16 cellular contexts compared by ENCODE assay signal in the genomic region with DNA sequence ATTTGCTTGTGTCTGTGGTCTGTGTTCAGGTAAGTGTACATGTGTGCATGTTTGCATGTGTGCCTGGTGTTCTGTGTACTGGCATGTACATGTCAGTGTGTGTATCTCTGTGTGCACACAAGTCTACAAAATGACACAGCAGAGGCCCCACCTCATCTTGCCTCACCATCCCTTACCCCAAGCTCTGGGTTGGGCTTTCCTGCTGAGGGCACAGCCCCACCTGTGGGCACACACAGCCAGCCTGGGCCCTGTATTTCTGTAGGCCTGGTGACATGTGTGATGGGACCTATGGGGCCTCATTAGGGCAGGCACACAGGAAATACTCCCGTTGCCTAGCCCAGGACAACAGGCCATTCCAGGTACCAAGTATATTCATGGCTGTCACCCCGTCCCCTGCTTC. TPM values are rescaled to one million over a fixed set of nuclear protein-coding genes. Genes with fewer than 3 reads are reported as not detected.
A peak's percentile ranks its signal among the peaks of the same experiment; 100 is the strongest.
DNase-seq lines count a peak whose midpoint lies in the region; ATAC-seq, FAIRE-seq and TF ChIP-seq lines count a peak whose summit lies in the region.
"Had no signal": no experiment of that assay in that cellular context is flagged by ENCODE, and none has a peak within 500 bp of the region (broad histone marks: within the 10 kb centered on the region; RNA-seq: fewer than 3 reads in every experiment).

No MANE protein-coding gene starts in this region.

- ATAC-seq in GM18498 (IDR thresholded peaks at IDR 0.05; ENCODE audit: unreplicated experiment) (no peak), GM19035 (IDR thresholded peaks at IDR 0.05; ENCODE audit: unreplicated experiment) (no peak)

- H3K79me2 ChIP-seq in mammary epithelial cell (ENCODE audit: insufficient read depth, low read length) (no peaks in the 10 kb centered on the region), keratinocyte (ENCODE audit: control insufficient read depth, insufficient read depth, low read length) (no peaks in the 10 kb centered on the region)

- no peaks in the 10 kb centered on the region for H3K9me1 ChIP-seq in keratinocyte (ENCODE audit: control insufficient read depth, extremely low read depth, insufficient read depth, low read length)

- H4K20me1 ChIP-seq in mammary epithelial cell (ENCODE audit: insufficient read depth, low read length) (no peaks in the 10 kb centered on the region), keratinocyte (ENCODE audit: control insufficient read depth, extremely low read depth, insufficient read depth, low read length) (no peaks in the 10 kb centered on the region)

- peak overlapping the region; percentile 80 for H3K4me2 ChIP-seq in mammary epithelial cell (ENCODE audit: insufficient read depth, low read depth, low read length)
- H3K4me2 ChIP-seq in keratinocyte (ENCODE audit: control insufficient read depth, extremely low read depth, insufficient read depth, low read depth, low read length) = peak overlapping the region; percentile 40
- H3K4me2 ChIP-seq: neural progenitor cell had no signal

- no peaks in the 10 kb centered on the region for H3K9me3 ChIP-seq in mammary epithelial cell (replicated peaks; ENCODE audit: insufficient read depth, low read length)
- H3K9me3 ChIP-seq in keratinocyte (ENCODE audit: control insufficient read depth, low read depth, low read length) = no peaks in the 10 kb centered on the region
- no peaks in the 10 kb centered on the region for H3K9me3 ChIP-seq in suprapubic skin

- in situ Hi-C loops in mammary epithelial cell (cut with MboI; ENCODE audit: low sequenced_read_pairs in 2 of 2) = no loop called here

- TF ChIP-seq CTCF in mammary epithelial cell (conservative IDR thresholded peaks at IDR 0.05 in 1 of 2, IDR thresholded peaks at IDR 0.05 in 1 of 2; ENCODE audit: extremely low read depth in 1 of 2, insufficient read depth in 1 of 2, low read depth in 1 of 2, low read length in 2 of 2) (no peak), keratinocyte (optimal IDR thresholded peaks at IDR 0.05 in 1 of 3, IDR thresholded peaks at IDR 0.05 in 1 of 3, conservative IDR thresholded peaks at IDR 0.05 in 1 of 3; ENCODE audit: extremely low read depth in 1 of 3, insufficient read depth in 2 of 3, low read length in 3 of 3) (no peak), suprapubic skin (IDR thresholded peaks at IDR 0.05) (no peak)

- peaks cover 25% of the 10 kb centered on the region for H3K4me1 ChIP-seq in mammary epithelial cell (ENCODE audit: insufficient read depth, low read length)
- peaks cover 33% of the 10 kb centered on the region for H3K4me1 ChIP-seq in keratinocyte (ENCODE audit: control insufficient read depth, extremely low read depth, insufficient read depth, low read length)
- peaks cover 74% of the 10 kb centered on the region for H3K4me1 ChIP-seq in suprapubic skin
- H3K4me1 ChIP-seq: neural progenitor cell had no signal

- no peak overlapping the region for H3K4me3 ChIP-seq in mammary epithelial cell (replicated peaks in 1 of 3; ENCODE audit: insufficient read depth in 1 of 3, low read depth in 2 of 3, low read length in 3 of 3)
- H3K4me3 ChIP-seq in keratinocyte (ENCODE audit: control insufficient read depth in 2 of 3, extremely low read depth in 1 of 3, insufficient read depth in 2 of 3, low read depth in 1 of 3, low read length in 3 of 3) = no peak overlapping the region
- no peak overlapping the region for H3K4me3 ChIP-seq in suprapubic skin
- H3K4me3 ChIP-seq: neural progenitor cell had no signal

- peak; percentile 59 for FAIRE-seq in HTR-8/SVneo (lab: Jason Lieb, UNC)
- no peak for FAIRE-seq in keratinocyte (lab: Jason Lieb, UNC)

- H3K9ac ChIP-seq in mammary epithelial cell (ENCODE audit: insufficient read depth, low read length) = no peak overlapping the region
- peak overlapping the region; percentile 23 for H3K9ac ChIP-seq in keratinocyte (ENCODE audit: control insufficient read depth, extremely low read depth, insufficient read depth, low read length)
- H3K9ac ChIP-seq: neural progenitor cell had no signal

- BruUV-seq in mammary epithelial cell (replicated peaks; lab: Mats Ljungman, UMichigan) = no TSS peak

- H3K36me3 ChIP-seq in mammary epithelial cell (ENCODE audit: insufficient read depth, low read length) = no peaks in the 10 kb centered on the region
- no peaks in the 10 kb centered on the region for H3K36me3 ChIP-seq in keratinocyte (ENCODE audit: control insufficient read depth in 2 of 2, extremely low read depth in 1 of 2, insufficient read depth in 2 of 2, low read length in 2 of 2)
- H3K36me3 ChIP-seq in suprapubic skin = no peaks in the 10 kb centered on the region
- H3K36me3 ChIP-seq: neural progenitor cell had no signal

- 100% methylated on average over 1 of the region's 2 CpGs for WGBS in mammary epithelial cell (ENCODE audit: low coverage, missing lambda C conversion rate)
- 44% methylated on average over 2 of the region's 2 CpGs for WGBS in suprapubic skin

- CTCF ChIA-PET in mammary epithelial cell (lab: Charles Lee; ENCODE audit: low non-redundant PET) = interaction anchor here (0.9 to 1.0 kb wide), 2 partner anchors 14 to 20 kb away, joined by 3 to 4 read pairs; a partner anchor contains a TSS

- H3K27me3 ChIP-seq in mammary epithelial cell (ENCODE audit: insufficient read depth, low read length) (no peaks in the 10 kb centered on the region), keratinocyte (ENCODE audit: control insufficient read depth, extremely low read depth, insufficient read depth, low read length) (no peaks in the 10 kb centered on the region), suprapubic skin (no peaks in the 10 kb centered on the region)
- H3K27me3 ChIP-seq: neural progenitor cell had no signal

- TF ChIP-seq POLR2A in suprapubic skin (IDR thresholded peaks at IDR 0.05) = no peak

- peak overlapping the region; percentile 83 for H2AFZ ChIP-seq in mammary epithelial cell (ENCODE audit: low read depth, low read length)
- H2AFZ ChIP-seq in keratinocyte (ENCODE audit: control insufficient read depth, low read length) = peak overlapping the region; percentile 14
- H2AFZ ChIP-seq: neural progenitor cell had no signal

- no peak for TF ChIP-seq EP300 in suprapubic skin (IDR thresholded peaks at IDR 0.05)

- dilution Hi-C loops in mammary epithelial cell (cut with HindIII; ENCODE audit: low sequenced_read_pairs) = no loop called here
- dilution Hi-C loops in keratinocyte (cut with MboI; ENCODE audit: extremely low pct_ligation_motif_present, low sequenced_read_pairs) = no loop called here

- H3K27ac ChIP-seq in mammary epithelial cell (ENCODE audit: insufficient read depth, low read depth, low read length) (peak overlapping the region; percentile 48), keratinocyte (ENCODE audit: control insufficient read depth, insufficient read depth, low read length) (peak overlapping the region; percentile 86), suprapubic skin (peak overlapping the region; percentile 91)
- H3K27ac ChIP-seq: neural progenitor cell had no signal

- no peak for DNase-seq in HTR-8/SVneo (ENCODE audit: insufficient read length, low spot score)
- no peak for DNase-seq in mammary epithelial cell
- DNase-seq in keratinocyte (ENCODE audit: low read depth, low spot score) = peak; percentile 52
- DNase-seq in suprapubic skin (ENCODE audit: low spot score in 2 of 2) = no peak
- no peak for DNase-seq in SK-N-DZ (ENCODE audit: low spot score)
- DNase-seq: activated CD4-positive, alpha-beta T cell treated with anti-CD3 and anti-CD28 coated beads, Interleukin-2, amount 10 ng/mL, durations not matched to agents 24 days and 14 days; activated naive CD4-positive, alpha-beta T cell treated with anti-CD3 and anti-CD28 coated beads, Interleukin-2, amount 50 U/mL, for 16 hours; activated T-cell treated with anti-CD3 and anti-CD28 coated beads for 4 hours; effector memory CD4-positive, alpha-beta T cell; foreskin fibroblast; MV-4-11; NCI-H2029 treated with DMSO at 0.1 percent for 48 hours; NCI-H510A had no signal

- intact Hi-C loops in mammary epithelial cell (cut with micrococcal nuclease) = loop anchor here (2.0 kb wide), 1 partner anchor 21 kb away; no protein-coding TSS in a partner anchor

RNA-seq across cellular contexts. Expression of a gene that starts 13.5 kb away (rescaled TPM):
- total RNA-seq in mammary epithelial cell (10 to 100 TPM in 1 of 2 donors, 1 to 10 TPM in 1; 4.7 to 21.3 TPM), suprapubic skin (100 to 1,000 TPM in 1 of 4 donors, 10 to 100 TPM in 3; 39.8 to 148 (median 74.3) TPM)
- polyA plus RNA-seq in mammary epithelial cell (0.77 TPM), keratinocyte (4.5 to 10.0 TPM (median 8.5 TPM) in 3 replicates)
- polyA minus RNA-seq in mammary epithelial cell (12.5 TPM), keratinocyte (8.1 to 27.4 TPM (median 13.3 TPM) in 3 replicates)
- polyA plus RNA-seq in keratinocyte (2011; ENCODE audit: low read depth) = 4.2 TPM
- polyA plus RNA-seq in keratinocyte (2011; cell fraction: cytosol; rRNA removed) = 5.8 and 6.4 TPM in 2 replicates
- polyA plus RNA-seq in keratinocyte (2011; cell fraction: nucleus; rRNA removed) = 34.3 and 50.3 TPM in 2 replicates
- 7.3 and 13.0 TPM in 2 replicates for polyA plus RNA-seq in keratinocyte (2012; ENCODE audit: low replicate concordance)
- polyA minus RNA-seq in keratinocyte (2011; cell fraction: cytosol; rRNA and poly(A)+ RNA removed) = 12.7 TPM
- 22.4 and 27.5 TPM in 2 replicates for polyA minus RNA-seq in keratinocyte (2011; cell fraction: nucleus; rRNA and poly(A)+ RNA removed)
- polyA plus RNA-seq in SK-N-DZ (2014; cell fraction: cytosol; rRNA removed) = 0.15 TPM in 1 of 2 replicates, not detected in the other
- polyA plus RNA-seq in SK-N-DZ (2014; cell fraction: nucleus; rRNA removed) = 0.19 and 1.4 TPM in 2 replicates
